ENCODE assay signal across 13 cellular contexts in genomic region chr2:84882775-84883550, GRCh38. TPM values are rescaled to one million over a fixed set of nuclear protein-coding genes. Genes with fewer than 3 reads are reported as not detected.
DNase-seq lines count a peak whose midpoint lies in the region; ATAC-seq and TF ChIP-seq lines count a peak whose summit lies in the region.
"Had no signal": no experiment of that assay in that cellular context is flagged by ENCODE, and none has a peak within 500 bp of the region (broad histone marks: within the 10 kb centered on the region; RNA-seq: fewer than 3 reads in every experiment).

No MANE protein-coding gene starts in this region.

- no peak overlapping the region for H3K4me3 ChIP-seq in endodermal cell (ENCODE audit: low read length)

- TF ChIP-seq CTCF in endodermal cell (conservative IDR thresholded peaks at IDR 0.05): no peak

- no peaks in the 10 kb centered on the region for H3K36me3 ChIP-seq in endodermal cell (ENCODE audit: control insufficient read depth, insufficient read depth, low read length)
- H3K36me3 ChIP-seq: gastrocnemius medialis, neutrophil, uterus had no signal

- H3K4me1 ChIP-seq in endodermal cell (ENCODE audit: control insufficient read depth, insufficient read depth, low read length): no peaks in the 10 kb centered on the region

- WGBS in endodermal cell (ENCODE audit: insufficient coverage in 1 of 2, insufficient read length in 1 of 2), 2 experiments: 80 to 84% methylated on average over 2 to 3 of the region's 4 CpGs

- H3K27ac Mint-ChIP-seq in activated T-cell treated with anti-CD3 and anti-CD28 coated beads, Interleukin-2, amount 50 U/mL, for 72 hours: peak overlapping the region; percentile 91
- H3K27ac Mint-ChIP-seq in T-helper 17 cell (peak overlapping the region; percentile 96), endodermal cell (no peak overlapping the region)
- H3K27ac Mint-ChIP-seq in stimulated activated naive B cell treated with anti-CD40 and anti-IgM and Interleukin-4, amounts not matched to agents 10 μg/mL and 1 μg/mL and 100 μg/mL, for 72 hours: peak overlapping the region; percentile 32

- no peaks in the 10 kb centered on the region for H3K27me3 Mint-ChIP-seq in activated T-cell treated with anti-CD3 and anti-CD28 coated beads, Interleukin-2, amount 50 U/mL, for 72 hours (ENCODE audit: low read depth)
- H3K27me3 Mint-ChIP-seq in T-helper 17 cell (no peaks in the 10 kb centered on the region), endodermal cell (ENCODE audit: insufficient read depth) (peaks cover 74% of the 10 kb centered on the region)
- peaks cover 0 to under 1% of the 10 kb centered on the region in 2 donors for H3K27me3 Mint-ChIP-seq in stimulated activated naive B cell treated with anti-CD40 and anti-IgM and Interleukin-4, amounts not matched to agents 10 μg/mL and 1 μg/mL and 100 μg/mL, for 72 hours

- no peak for ATAC-seq in activated T-cell treated with anti-CD3 and anti-CD28 coated beads, Interleukin-2, amount 50 U/mL, for 72 hours (replicated peaks in 1 of 2)
- ATAC-seq in T-helper 17 cell: no peak
- ATAC-seq in stimulated activated naive B cell treated with anti-CD40 and anti-IgM and Interleukin-4, amounts not matched to agents 10 μg/mL and 1 μg/mL and 100 μg/mL, for 72 hours (replicated peaks): no peak
- ATAC-seq in HG03175 (IDR thresholded peaks at IDR 0.05; ENCODE audit: unreplicated experiment): no peak

- no peak for DNase-seq in activated T-cell treated with anti-CD3 and anti-CD28 coated beads, Interleukin-2, amount 50 U/mL, for 72 hours
- no peak for DNase-seq in activated T-cell treated with anti-CD3 and anti-CD28 coated beads for 4 hours
- no peak for DNase-seq in T-helper 17 cell
- DNase-seq in endodermal cell: peak; percentile 29
- no peak for DNase-seq in stimulated activated naive B cell treated with anti-CD40 and anti-IgM and Interleukin-4, amounts not matched to agents 10 μg/mL and 1 μg/mL and 100 μg/mL, for 72 hours
- DNase-seq in NCI-H187 (lab: John Stamatoyannopoulos, UW): no peak
- DNase-seq in NCI-H2107 (lab: John Stamatoyannopoulos, UW): no peak
- DNase-seq: SIG-M5 had no signal

- no peaks in the 10 kb centered on the region for H3K9me3 Mint-ChIP-seq in activated T-cell treated with anti-CD3 and anti-CD28 coated beads, Interleukin-2, amount 50 U/mL, for 72 hours
- H3K9me3 Mint-ChIP-seq in endodermal cell: no peaks in the 10 kb centered on the region
- H3K9me3 Mint-ChIP-seq in stimulated activated naive B cell treated with anti-CD40 and anti-IgM and Interleukin-4, amounts not matched to agents 10 μg/mL and 1 μg/mL and 100 μg/mL, for 72 hours: no peaks in the 10 kb centered on the region

- H3K27me3 ChIP-seq in endodermal cell (ENCODE audit: control insufficient read depth, insufficient read depth, low read length, poor library complexity, severe bottlenecking): peaks cover 69% of the 10 kb centered on the region

- H3K27ac ChIP-seq in endodermal cell (ENCODE audit: low read depth, low read length): no peak overlapping the region
- H3K27ac ChIP-seq: gastrocnemius medialis, HL-60, neutrophil, uterus had no signal

- H3K9ac ChIP-seq in endodermal cell (ENCODE audit: extremely low read depth, low read length, poor library complexity, severe bottlenecking): no peak overlapping the region

- H3K9me3 ChIP-seq in T-helper 17 cell (ENCODE audit: control insufficient read depth, low read length, poor library complexity, severe bottlenecking) (no peaks in the 10 kb centered on the region), endodermal cell (ENCODE audit: control insufficient read depth, low read length) (no peaks in the 10 kb centered on the region)
- H3K9me3 ChIP-seq: gastrocnemius medialis, neutrophil, uterus had no signal

- peak overlapping the region; percentile 88 to 98 for H3K4me3 Mint-ChIP-seq in activated T-cell treated with anti-CD3 and anti-CD28 coated beads, Interleukin-2, amount 50 U/mL, for 72 hours
- H3K4me3 Mint-ChIP-seq in T-helper 17 cell (peak overlapping the region; percentile 99), endodermal cell (no peak overlapping the region)
- peak overlapping the region; percentile 87 to 93 for H3K4me3 Mint-ChIP-seq in stimulated activated naive B cell treated with anti-CD40 and anti-IgM and Interleukin-4, amounts not matched to agents 10 μg/mL and 1 μg/mL and 100 μg/mL, for 72 hours

- H3K4me1 Mint-ChIP-seq in activated T-cell treated with anti-CD3 and anti-CD28 coated beads, Interleukin-2, amount 50 U/mL, for 72 hours (ENCODE audit: low read depth): peaks cover 63% of the 10 kb centered on the region
- H3K4me1 Mint-ChIP-seq in T-helper 17 cell (peaks cover 40% of the 10 kb centered on the region), endodermal cell (peaks cover 24% of the 10 kb centered on the region)
- H3K4me1 Mint-ChIP-seq in stimulated activated naive B cell treated with anti-CD40 and anti-IgM and Interleukin-4, amounts not matched to agents 10 μg/mL and 1 μg/mL and 100 μg/mL, for 72 hours: peaks cover 27 to 58% of the 10 kb centered on the region in 2 donors

- H3K36me3 Mint-ChIP-seq in activated T-cell treated with anti-CD3 and anti-CD28 coated beads, Interleukin-2, amount 50 U/mL, for 72 hours (ENCODE audit: insufficient read depth in 2 of 2): peaks cover 1 to 2% of the 10 kb centered on the region in 2 donors
- H3K36me3 Mint-ChIP-seq in T-helper 17 cell (ENCODE audit: low read depth): peaks cover 5% of the 10 kb centered on the region
- no peaks in the 10 kb centered on the region for H3K36me3 Mint-ChIP-seq in endodermal cell (ENCODE audit: low read depth)
- no peaks in the 10 kb centered on the region for H3K36me3 Mint-ChIP-seq in stimulated activated naive B cell treated with anti-CD40 and anti-IgM and Interleukin-4, amounts not matched to agents 10 μg/mL and 1 μg/mL and 100 μg/mL, for 72 hours

RNA-seq across cellular contexts. Expression of gene TRABD2A, which starts 2.1 kb away (rescaled TPM):
- 10 to 100 TPM; 35.1 to 39.4 TPM for total RNA-seq in activated T-cell treated with anti-CD3 and anti-CD28 coated beads, Interleukin-2, amount 50 U/mL, for 72 hours
- total RNA-seq in T-helper 17 cell (10 to 100 TPM; 60.5 to 93.7 TPM), endodermal cell (1 to 10 TPM; 4.8 to 7.7 TPM)
- polyA plus RNA-seq in endodermal cell (2013, experiment 1 of 2): 2.1 TPM
- polyA plus RNA-seq in endodermal cell (2013, experiment 2 of 2): 2.0 TPM

RNA-seq across cellular contexts. Expression of gene TMSB10, which starts 22.5 kb away (rescaled TPM):
- total RNA-seq in activated T-cell treated with anti-CD3 and anti-CD28 coated beads, Interleukin-2, amount 50 U/mL, for 72 hours: 1,000 to 10,000 TPM in 1 of 2 donors, 100 to 1,000 TPM in 1; 884 to 1,078 TPM
- 1,000 to 10,000 TPM; 1,429 to 1,736 TPM for total RNA-seq in T-helper 17 cell
- 1,000 to 10,000 TPM; 2,719 to 2,976 TPM for total RNA-seq in endodermal cell
- 2,581 TPM for polyA plus RNA-seq in endodermal cell (2013, experiment 1 of 2)
- polyA plus RNA-seq in endodermal cell (2013, experiment 2 of 2): 2,852 TPM

Comparison
In these comparisons a context has a peak if more than half of its experiments do, and no peak if none do; other contexts are left out.
1. RNA of gene TRABD2A, which starts 2.1 kb away (total RNA-seq): 60.5 to 93.7 TPM in T-helper 17 cell and 35.1 to 39.4 TPM in activated T-cell treated with anti-CD3 and anti-CD28 coated beads, Interleukin-2, amount 50 U/mL, for 72 hours; 4.8 to 7.7 TPM in endodermal cell; every median in the first group is over 4 times any median in the second.